Comparison of ENCODE assay signal across 8 cellular contexts in genomic region chr20:35410613-35411012, GRCh38. TPM values are rescaled to one million over a fixed set of nuclear protein-coding genes. Genes with fewer than 3 reads are reported as not detected.
DNase-seq lines count a peak whose midpoint lies in the region; ATAC-seq and TF ChIP-seq lines count a peak whose summit lies in the region.

No MANE protein-coding gene starts in this region.

- H3K36me3 ChIP-seq in IMR-90 (ENCODE audit: control insufficient read depth, insufficient read depth, low read length) (peaks cover 13% of the 10 kb centered on the region), testis (ENCODE audit: low read depth, missing control alignments) (no peaks in the 10 kb centered on the region)

- intact Hi-C loops in CD4-positive, alpha-beta T cell (cut with DNase I, micrococcal nuclease), result loop anchor here (5.0 kb wide), 5 partner anchors 132 to 827 kb away; partner anchors contain the start of genes AAR2 (in 1 of the 2), EDEM2 (in 1 of the 2), ERGIC3 (in 1 of the 2) and SCAND1 (in 1 of the 2)
- intact Hi-C loops in IMR-90 (cut with micrococcal nuclease) (no loop called here), testis (cut with DNase I; ENCODE audit: low total_unique reads) (no loop called here)

- H3K4me3 ChIP-seq in IMR-90 (ENCODE audit: insufficient read depth, low read depth, low read length), result peak overlapping the region; percentile 82; the same call in 1 of the 2 replicates
- no peak overlapping the region for H3K4me3 ChIP-seq in testis

- peaks cover 3% of the 10 kb centered on the region; the same call in 1 of the 2 replicates for H4K20me1 ChIP-seq in IMR-90 (ENCODE audit: insufficient read depth, low read length)

- no peak for TF ChIP-seq POLR2A in IMR-90 (IDR thresholded peaks at IDR 0.05; ENCODE audit: low read depth, low read length)
- no peak for TF ChIP-seq POLR2A in testis (IDR thresholded peaks at IDR 0.05)

- no peak overlapping the region for H3K18ac ChIP-seq in IMR-90 (ENCODE audit: low read depth, low read length)

- H3K4me1 ChIP-seq in IMR-90 (ENCODE audit: control insufficient read depth, insufficient read depth, low read length), result no peaks in the 10 kb centered on the region
- H3K4me1 ChIP-seq in testis, result no peaks in the 10 kb centered on the region

- peaks cover 23% of the 10 kb centered on the region for H3K4me1 Mint-ChIP-seq in CD4-positive, alpha-beta T cell (ENCODE audit: low read depth)
- H3K4me1 Mint-ChIP-seq in brain, result peaks cover 21% of the 10 kb centered on the region
- peaks cover 16 to 29% (median 19%) of the 10 kb centered on the region in 3 donors for H3K4me1 Mint-ChIP-seq in naive B cell

- in situ Hi-C loops in IMR-90 (cut with MboI; ENCODE audit: low sequenced_read_pairs), result no loop called here

- no peak overlapping the region for H3K27ac ChIP-seq in CD4-positive, alpha-beta T cell (ENCODE audit: low read depth, low read length)
- H3K27ac ChIP-seq in IMR-90 (ENCODE audit: insufficient read depth, low read length), result no peak overlapping the region
- H3K27ac ChIP-seq in testis, result no peak overlapping the region

- H2AK9ac ChIP-seq in IMR-90 (replicated peaks; ENCODE audit: low read depth, low read length, poor library complexity), result no peak overlapping the region

- no peak overlapping the region for H4K5ac ChIP-seq in IMR-90 (ENCODE audit: low read depth, low read length)

- H3K27ac Mint-ChIP-seq in CD4-positive, alpha-beta T cell, result peak overlapping the region; percentile 90
- H3K27ac Mint-ChIP-seq in brain (peak overlapping the region in 4 of 5 experiments; percentile 45 to 99 (median 98)), naive B cell (peak overlapping the region in 1 of 6 donors; percentile 70)

- TF ChIP-seq CTCF in CD4-positive, alpha-beta T cell (IDR thresholded peaks at IDR 0.05), result no peak
- TF ChIP-seq CTCF in IMR-90 (conservative IDR thresholded peaks at IDR 0.05; ENCODE audit: low read depth, low read length), result no peak
- no peak for TF ChIP-seq CTCF in brain (conservative IDR thresholded peaks at IDR 0.05)
- TF ChIP-seq CTCF in testis (IDR thresholded peaks at IDR 0.05), result no peak

- peaks cover 8% of the 10 kb centered on the region for H3K9me3 ChIP-seq in CD4-positive, alpha-beta T cell (ENCODE audit: control insufficient read depth, low read length)
- H3K9me3 ChIP-seq in IMR-90 (ENCODE audit: control insufficient read depth, insufficient read depth, low read length) (no peaks in the 10 kb centered on the region), testis (no peaks in the 10 kb centered on the region)

- H4K91ac ChIP-seq in IMR-90 (ENCODE audit: insufficient read depth, low read depth, low read length), result no peak overlapping the region

- H3K9me3 Mint-ChIP-seq in CD4-positive, alpha-beta T cell, result peaks cover 6% of the 10 kb centered on the region
- H3K9me3 Mint-ChIP-seq in brain (peaks cover 7 to 22% (median 16%) of the 10 kb centered on the region in 5 experiments), naive B cell (peaks cover 4 to 9% (median 5%) of the 10 kb centered on the region in 7 donors)

- no peaks in the 10 kb centered on the region for H3K27me3 ChIP-seq in CD4-positive, alpha-beta T cell (ENCODE audit: control insufficient read depth, insufficient read depth, low read length)
- H3K27me3 ChIP-seq in IMR-90 (ENCODE audit: control insufficient read depth, insufficient read depth, low read length), result no peaks in the 10 kb centered on the region
- H3K27me3 ChIP-seq in testis, result no peaks in the 10 kb centered on the region

- CTCF ChIA-PET in CD4-positive, alpha-beta T cell (lab: Charles Lee), result interaction anchor here (1.7 kb wide), 1 partner anchor 37 kb away, joined by 4 read pairs; no protein-coding TSS in a partner anchor
- CTCF ChIA-PET in IMR-90 (lab: Yijun Ruan, JAX), result no interaction called here

- no peak overlapping the region for H3K14ac ChIP-seq in IMR-90 (replicated peaks; ENCODE audit: low read depth, low read length)

- H3K4me2 ChIP-seq in IMR-90 (ENCODE audit: low read depth, low read length), result peak overlapping the region; percentile 89; the same call in 1 of the 2 replicates

- H3K4ac ChIP-seq in IMR-90 (ENCODE audit: low read depth, low read length), result no peak overlapping the region

- no peak overlapping the region for H3K23ac ChIP-seq in IMR-90 (ENCODE audit: low read depth, low read length)

- no peaks in the 10 kb centered on the region for H3K27me3 Mint-ChIP-seq in CD4-positive, alpha-beta T cell
- H3K27me3 Mint-ChIP-seq in brain (peaks cover 24% of the 10 kb centered on the region), naive B cell (peaks cover 0 to 7% (median 2%) of the 10 kb centered on the region in 3 donors)

- no CpG with 5 or more reads among the region's 6 CpGs for WGBS in IMR-90 (ENCODE audit: extremely low coverage in 2 of 2, insufficient read length in 1 of 2), 2 experiments
- WGBS in testis, 2 donors, result 64 to 73% methylated on average over 4 to 6 of the region's 6 CpGs

- H2BK5ac ChIP-seq in IMR-90 (ENCODE audit: low read depth, low read length, poor library complexity, severe bottlenecking), result no peak overlapping the region

- peak overlapping the region; percentile 96 for H3K4me3 Mint-ChIP-seq in CD4-positive, alpha-beta T cell
- H3K4me3 Mint-ChIP-seq in brain (peak overlapping the region; percentile 93 to 100 (median 97)), naive B cell (peak overlapping the region; percentile 92 to 99 (median 98))

- dilution Hi-C loops in IMR-90 (cut with HindIII; ENCODE audit: low sequenced_read_pairs, unreplicated experiment), result no loop called here

- H2BK120ac ChIP-seq in IMR-90 (ENCODE audit: low read depth, low read length), result no peak overlapping the region

- DNase-seq in CD4-positive, alpha-beta T cell, result no peak
- DNase-seq in IMR-90 (no peak), naive B cell (no peak), SK-N-DZ (ENCODE audit: low spot score) (no peak), testis (no peak)
- DNase-seq in stimulated activated CD4-positive, alpha-beta T cell treated with anti-CD3 and anti-CD28 coated beads, Interleukin-12 subunit alpha, Interleukin-12 subunit beta, amount 100 ng/mL, for 4 hours, result no peak

- H3K9ac ChIP-seq in IMR-90 (ENCODE audit: low read depth, low read length), result no peak overlapping the region

- BruUV-seq in IMR-90 (replicated peaks; lab: Mats Ljungman, UMichigan), result no TSS peak

- no peak overlapping the region for H2AK5ac ChIP-seq in IMR-90 (ENCODE audit: low read depth, low read length)

- peaks cover 10 to 34% of the 10 kb centered on the region in 2 experiments for H3K79me1 ChIP-seq in IMR-90 (ENCODE audit: low read depth in 1 of 2, low read length in 2 of 2)

- no peak overlapping the region for H2BK15ac ChIP-seq in IMR-90 (ENCODE audit: low read depth, low read length)

- POLR2A ChIA-PET in CD4-positive, alpha-beta T cell (lab: Charles Lee), result interaction anchor here (1.2 to 2.3 kb wide), 4 partner anchors 8 to 1417 kb away, joined by 3 to 20 read pairs (median 9); partner anchors contain the start of genes CEP250, MMP24OS and RALY
- POLR2A ChIA-PET in IMR-90 (lab: Charles Lee; ENCODE audit: unreplicated experiment), result no interaction called here

- H3K36me3 Mint-ChIP-seq in CD4-positive, alpha-beta T cell (ENCODE audit: low read depth), result peaks cover 49% of the 10 kb centered on the region
- H3K36me3 Mint-ChIP-seq in brain (peaks cover 39% of the 10 kb centered on the region), naive B cell (peaks cover 6 to 9% of the 10 kb centered on the region in 2 donors)

- no peaks in the 10 kb centered on the region for H3K9me1 ChIP-seq in IMR-90 (ENCODE audit: insufficient read depth, low read length)

- H2AFZ ChIP-seq in IMR-90 (replicated peaks; ENCODE audit: low read length, poor library complexity), result no peak overlapping the region

- no peak for ATAC-seq in CD4-positive, alpha-beta T cell (ENCODE audit: poor library complexity)
- ATAC-seq in IMR-90 (ENCODE audit: low read depth) (no peak), naive B cell (ENCODE audit: low read depth in 2 of 2) (no peak), HG03095 (IDR thresholded peaks at IDR 0.05; ENCODE audit: unreplicated experiment) (no peak)

- H2BK20ac ChIP-seq in IMR-90 (ENCODE audit: low read depth, low read length), result no peak overlapping the region

- no peak for TF ChIP-seq RAD21 in IMR-90 (IDR thresholded peaks at IDR 0.05; ENCODE audit: low read length)

- no peak overlapping the region; a peak in 1 of 4 replicates for H4K8ac ChIP-seq in IMR-90 (ENCODE audit: low read depth in 2 of 2, low read length in 2 of 2)

- H3K56ac ChIP-seq in IMR-90 (ENCODE audit: extremely low read depth, insufficient read depth, low read length), result no peak overlapping the region

RNA-seq across cellular contexts. Expression of gene UQCC1, which starts 1.2 kb away (rescaled TPM):
- 10 to 100 TPM; 18.7 to 19.9 TPM for total RNA-seq in CD4-positive, alpha-beta T cell
- total RNA-seq in IMR-90 (2012; rRNA removed) (28.7 and 30.8 TPM in 2 replicates), testis (10 to 100 TPM; 48.9 to 52.8 TPM)
- polyA plus RNA-seq in IMR-90 (2012; rRNA removed) (35.6 and 36.4 TPM in 2 replicates), brain (ENCODE audit: insufficient read depth, low read depth, low replicate concordance) (63.7 TPM), naive B cell (ENCODE audit: low read depth in 6 of 6) (10 to 100 TPM; 10.2 to 17.1 (median 11.7) TPM), testis (ENCODE audit: insufficient read depth, low read depth, low replicate concordance) (55.8 TPM)
- polyA plus RNA-seq in IMR-90 (2012; cell fraction: cytosol; rRNA removed), result 20.8 and 26.6 TPM in 2 replicates
- 45.7 and 102 TPM in 2 replicates for polyA plus RNA-seq in IMR-90 (2012; cell fraction: nucleus; rRNA removed; ENCODE audit: low replicate concordance)
- 92.7 and 93.0 TPM in 2 replicates for polyA plus RNA-seq in SK-N-DZ (2014; cell fraction: cytosol; rRNA removed)
- 158 and 178 TPM in 2 replicates for polyA plus RNA-seq in SK-N-DZ (2014; cell fraction: nucleus; rRNA removed)

RNA-seq across cellular contexts. Expression of gene GDF5, which starts 27.4 kb away (rescaled TPM):
- total RNA-seq in CD4-positive, alpha-beta T cell, result not detected
- 27.5 and 32.6 TPM in 2 replicates for total RNA-seq in IMR-90 (2012; rRNA removed)
- polyA plus RNA-seq in IMR-90 (2012; rRNA removed), result 24.6 and 28.2 TPM in 2 replicates
- 22.5 and 55.7 TPM in 2 replicates for polyA plus RNA-seq in IMR-90 (2012; cell fraction: cytosol; rRNA removed)
- 11.2 and 17.2 TPM in 2 replicates for polyA plus RNA-seq in IMR-90 (2012; cell fraction: nucleus; rRNA removed; ENCODE audit: low replicate concordance)
- polyA plus RNA-seq in brain (ENCODE audit: insufficient read depth, low read depth, low replicate concordance), result 0.25 TPM
- polyA plus RNA-seq in naive B cell (ENCODE audit: low read depth in 6 of 6), result not detected
- polyA plus RNA-seq in SK-N-DZ (2014; cell fraction: cytosol; rRNA removed), result 0.12 TPM in 1 of 2 replicates, not detected in the other
- polyA plus RNA-seq in SK-N-DZ (2014; cell fraction: nucleus; rRNA removed), result 1.2 TPM in 1 of 2 replicates, not detected in the other
- total RNA-seq in testis, result 1 to 10 TPM in 1 of 2 donors, under 1 TPM in 1; 0.94 to 1.1 TPM
- polyA plus RNA-seq in testis (ENCODE audit: insufficient read depth, low read depth, low replicate concordance), result 0.84 TPM

RNA-seq across cellular contexts. Expression of gene CEP250, which starts 44.8 kb away (rescaled TPM):
- total RNA-seq in CD4-positive, alpha-beta T cell, result 10 to 100 TPM; 27.6 to 33.1 TPM
- total RNA-seq in IMR-90 (2012; rRNA removed) (35.1 and 38.3 TPM in 2 replicates), testis (10 to 100 TPM; 41.2 to 54.5 TPM)
- polyA plus RNA-seq in IMR-90 (2012; rRNA removed) (22.7 and 23.9 TPM in 2 replicates), brain (ENCODE audit: insufficient read depth, low read depth, low replicate concordance) (49.7 TPM), naive B cell (ENCODE audit: low read depth in 6 of 6) (10 to 100 TPM in 1 of 6 donors, 1 to 10 TPM in 4, not detected in 1; 3.4 to 20.5 (median 5.2) TPM), testis (ENCODE audit: insufficient read depth, low read depth, low replicate concordance) (68.6 TPM)
- polyA plus RNA-seq in IMR-90 (2012; cell fraction: cytosol; rRNA removed), result 8.2 and 10.3 TPM in 2 replicates
- 24.6 and 37.5 TPM in 2 replicates for polyA plus RNA-seq in IMR-90 (2012; cell fraction: nucleus; rRNA removed; ENCODE audit: low replicate concordance)
- polyA plus RNA-seq in SK-N-DZ (2014; cell fraction: cytosol; rRNA removed), result 12.3 and 14.3 TPM in 2 replicates
- 23.9 and 27.9 TPM in 2 replicates for polyA plus RNA-seq in SK-N-DZ (2014; cell fraction: nucleus; rRNA removed)

Comparison
In these comparisons a context has a peak if more than half of its experiments do, and no peak if none do; other contexts are left out.
1. intact Hi-C loops: an anchor here in CD4-positive, alpha-beta T cell (5.0 kb wide); none called in IMR-90 and testis.